In the genomic region with DNA sequence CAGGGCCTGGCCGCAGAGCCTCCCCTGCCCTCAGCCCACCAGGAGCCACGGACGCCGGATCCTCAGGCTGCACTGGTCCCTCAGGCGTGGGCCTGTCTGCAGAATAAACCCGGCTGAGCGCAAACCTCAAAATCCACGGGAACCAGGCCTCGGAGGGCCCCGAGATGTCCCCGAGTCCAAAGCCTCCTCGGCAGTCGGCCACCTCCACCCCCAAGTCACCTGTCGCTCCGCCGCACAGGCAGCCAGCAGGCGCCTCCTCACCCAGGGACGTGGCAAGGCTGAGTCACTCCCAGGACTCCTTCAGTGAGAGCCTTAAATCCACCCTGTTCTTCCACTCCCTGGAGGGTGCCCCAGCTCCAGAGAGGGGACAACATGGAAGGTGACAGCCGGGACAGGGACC, we compare ENCODE assay signal across 26 cellular contexts. TPM values are rescaled to one million over a fixed set of nuclear protein-coding genes. Genes with fewer than 3 reads are reported as not detected.
DNase-seq lines count a peak whose midpoint lies in the region; ATAC-seq, FAIRE-seq and TF ChIP-seq lines count a peak whose summit lies in the region.
"Had no signal": no experiment of that assay in that cellular context is flagged by ENCODE, and none has a peak within 500 bp of the region (broad histone marks: within the 10 kb centered on the region; RNA-seq: fewer than 3 reads in every experiment).

No MANE protein-coding gene starts in this region.

- FAIRE-seq in HepG2 (lab: Jason Lieb, UNC), result no peak
- FAIRE-seq: GM12891 had no signal

- peaks cover 37% of the 10 kb centered on the region for H3K4me1 Mint-ChIP-seq in glutamatergic neuron (ENCODE audit: low read depth, unreplicated experiment)
- H3K4me1 Mint-ChIP-seq in Calu3 (ENCODE audit: low read depth, unreplicated experiment), result no peaks in the 10 kb centered on the region

- no peak overlapping the region for H3K4me3 ChIP-seq in right lobe of liver
- H3K4me3 ChIP-seq in HepG2 (replicated peaks in 1 of 3; ENCODE audit: insufficient read depth in 1 of 3, low read depth in 2 of 3, low read length in 3 of 3), result no peak overlapping the region
- H3K4me3 ChIP-seq in osteoblast (ENCODE audit: insufficient read depth, low read length), result no peak overlapping the region
- H3K4me3 ChIP-seq: HAP-1, Peyer's patch had no signal

- no peaks in the 10 kb centered on the region for H3K36me3 ChIP-seq in right lobe of liver
- no peaks in the 10 kb centered on the region for H3K36me3 ChIP-seq in HepG2 (replicated peaks in 1 of 2; ENCODE audit: control insufficient read depth in 1 of 2, insufficient read depth in 2 of 2, low read length in 2 of 2)
- H3K36me3 ChIP-seq in osteoblast (ENCODE audit: insufficient read depth, low read length), result no peaks in the 10 kb centered on the region
- H3K36me3 ChIP-seq: HAP-1, Peyer's patch had no signal

- H3K27ac ChIP-seq in right lobe of liver, result no peak overlapping the region
- H3K27ac ChIP-seq in HepG2 (ENCODE audit: extremely low read length, insufficient read depth, low read length), result no peak overlapping the region
- H3K27ac ChIP-seq in osteoblast (ENCODE audit: low read depth, low read length), result no peak overlapping the region
- H3K27ac ChIP-seq: C4-2B, HL-60, Peyer's patch had no signal

- POLR2A ChIA-PET in HepG2 (lab: Yijun Ruan, JAX), result no interaction called here

- H4K20me1 ChIP-seq in HepG2 (ENCODE audit: insufficient read depth, low read length) (no peaks in the 10 kb centered on the region; the same call in 1 of the 2 replicates), osteoblast (ENCODE audit: insufficient read depth, low read length) (peaks cover 8% of the 10 kb centered on the region)

- no peak for TF ChIP-seq CTCF in right lobe of liver (IDR thresholded peaks at IDR 0.05)
- no peak for TF ChIP-seq CTCF in HepG2 (CRISPR knock-in tag; IDR thresholded peaks at IDR 0.05)
- TF ChIP-seq CTCF in osteoblast (IDR thresholded peaks at IDR 0.05; ENCODE audit: extremely low read depth, low read depth, low read length), result no peak
- TF ChIP-seq CTCF in glutamatergic neuron (IDR thresholded peaks at IDR 0.05; ENCODE audit: partially characterized antibody, unreplicated experiment), result no peak
- TF ChIP-seq CTCF in Calu3 (IDR thresholded peaks at IDR 0.05; ENCODE audit: unreplicated experiment), result no peak

- 85% methylated on average over 9 of the region's 19 CpGs for WGBS in right lobe of liver (ENCODE audit: insufficient coverage, low coverage, low lambda C conversion rate, missing lambda C conversion rate)
- 86% methylated on average over 8 of the region's 19 CpGs for WGBS in HepG2 (ENCODE audit: low lambda C conversion rate)

- ATAC-seq in right lobe of liver (no peak), HepG2 (no peak), SK-N-SH treated with all-trans-retinoic acid at 6 μM for 48 hours (no peak)
- ATAC-seq: CD8-positive, alpha-beta T cell had no signal

- in situ Hi-C loops in HepG2 (cut with HindIII; ENCODE audit: extremely low pct_ligation_motif_present, low pct_unique_long_range_greater_than_20kb), result no loop called here

- H3K9ac ChIP-seq in HepG2 (ENCODE audit: insufficient read depth, low read depth, low read length), result no peak overlapping the region
- H3K9ac ChIP-seq: SK-N-SH had no signal

- H3K79me2 ChIP-seq in HepG2 (ENCODE audit: insufficient read depth, low read length) (no peaks in the 10 kb centered on the region), osteoblast (ENCODE audit: insufficient read depth, low read length) (no peaks in the 10 kb centered on the region)

- H2AFZ ChIP-seq in HepG2 (ENCODE audit: low read length), result no peak overlapping the region
- no peak overlapping the region for H2AFZ ChIP-seq in osteoblast (ENCODE audit: low read length)

- H3K4me3 Mint-ChIP-seq in glutamatergic neuron (ENCODE audit: unreplicated experiment) (no peak overlapping the region), Calu3 (ENCODE audit: low read depth, unreplicated experiment) (no peak overlapping the region)
- H3K4me3 Mint-ChIP-seq: CD8-positive, alpha-beta T cell had no signal

- H3K4me1 ChIP-seq in right lobe of liver, result no peaks in the 10 kb centered on the region
- H3K4me1 ChIP-seq in HepG2 (ENCODE audit: insufficient read depth, low read length), result peaks cover 9% of the 10 kb centered on the region
- H3K4me1 ChIP-seq in osteoblast (ENCODE audit: insufficient read depth, low read length), result no peaks in the 10 kb centered on the region
- H3K4me1 ChIP-seq: Caco-2, HAP-1, Peyer's patch had no signal

- no TSS peak for BruUV-seq in HepG2 (replicated peaks; lab: Mats Ljungman, UMichigan)
- no TSS peak for BruUV-seq in Calu3 (replicated peaks; lab: Mats Ljungman, UMichigan)

- TF ChIP-seq POLR2A in right lobe of liver (IDR thresholded peaks at IDR 0.05), result no peak
- no peak for TF ChIP-seq POLR2A in HepG2 (IDR thresholded peaks at IDR 0.05; ENCODE audit: insufficient read depth in 1 of 2, low read depth in 2 of 2, low read length in 2 of 2)

- no peak overlapping the region for H3K27ac Mint-ChIP-seq in glutamatergic neuron (ENCODE audit: unreplicated experiment)
- no peak overlapping the region for H3K27ac Mint-ChIP-seq in Calu3 (ENCODE audit: unreplicated experiment)
- H3K27ac Mint-ChIP-seq: CD8-positive, alpha-beta T cell had no signal

- H3K9me3 ChIP-seq in right lobe of liver, result no peaks in the 10 kb centered on the region
- no peaks in the 10 kb centered on the region for H3K9me3 ChIP-seq in HepG2 (ENCODE audit: low read length)
- no peaks in the 10 kb centered on the region for H3K9me3 ChIP-seq in osteoblast (ENCODE audit: low read depth, low read length)
- H3K9me3 ChIP-seq: Caco-2, HAP-1, Peyer's patch, SK-N-SH had no signal

- H3K27me3 Mint-ChIP-seq in glutamatergic neuron (ENCODE audit: unreplicated experiment) (peaks cover 8% of the 10 kb centered on the region), Calu3 (ENCODE audit: unreplicated experiment) (no peaks in the 10 kb centered on the region)

- intact Hi-C loops in right lobe of liver (cut with DNase I), result no loop called here
- intact Hi-C loops in HepG2 (cut with micrococcal nuclease; ENCODE audit: unreplicated experiment), result no loop called here
- intact Hi-C loops in head of caudate nucleus (cut with DNase I), result no loop called here
- intact Hi-C loops in Calu3 (cut with micrococcal nuclease; ENCODE audit: unreplicated experiment), result no loop called here

- H3K4me2 ChIP-seq in HepG2 (ENCODE audit: low read depth, low read length), result no peak overlapping the region
- H3K4me2 ChIP-seq in osteoblast (ENCODE audit: insufficient read depth, low read length), result no peak overlapping the region
- H3K4me2 ChIP-seq: SK-N-SH had no signal

- H3K27me3 ChIP-seq in right lobe of liver, result no peaks in the 10 kb centered on the region
- H3K27me3 ChIP-seq in HepG2 (ENCODE audit: control insufficient read depth in 1 of 2, insufficient read depth in 2 of 2, low read length in 2 of 2), result no peaks in the 10 kb centered on the region; a peak in 1 of 5 replicates
- no peaks in the 10 kb centered on the region for H3K27me3 ChIP-seq in osteoblast (ENCODE audit: insufficient read depth, low read length)
- H3K27me3 ChIP-seq: Peyer's patch had no signal

- DNase-seq in right lobe of liver, result peak in 2 of 3 donors; percentile 5 to 39
- DNase-seq in HepG2 (ENCODE audit: low spot score), result no peak
- DNase-seq in head of caudate nucleus, result peak in 33 of 42 donors; percentile 22 to 88 (median 66)
- DNase-seq in osteoblast (ENCODE audit: insufficient read length, low spot score, missing footprints), result peak; percentile 84
- DNase-seq in glutamatergic neuron, result no peak
- no peak for DNase-seq in Calu3
- DNase-seq: Caco-2; CD8-positive, alpha-beta T cell; DMS 273 treated with DMSO at 0.1 percent for 48 hours; DMS79; EL; GDM1; GOT3; NCI-H1092; NCI-H1417 treated with DMSO at 0.1 percent for 48 hours; NCI-H1694 treated with DMSO at 0.1 percent for 48 hours; NCI-H2081; NCI-H2227 treated with DMSO at 0.1 percent for 48 hours; NCI-H526 treated with DMSO at 0.1 percent for 48 hours; Peyer's patch; SK-N-SH had no signal

- H3K9me3 Mint-ChIP-seq in glutamatergic neuron (ENCODE audit: unreplicated experiment), result peaks cover 15% of the 10 kb centered on the region
- H3K9me3 Mint-ChIP-seq in Calu3 (ENCODE audit: low read depth, unreplicated experiment), result no peaks in the 10 kb centered on the region
- H3K9me3 Mint-ChIP-seq: CD8-positive, alpha-beta T cell had no signal

- H3K36me3 Mint-ChIP-seq in glutamatergic neuron (ENCODE audit: unreplicated experiment) (peaks cover 5% of the 10 kb centered on the region), Calu3 (ENCODE audit: insufficient read depth, unreplicated experiment) (peaks cover under 1% of the 10 kb centered on the region)
- H3K36me3 Mint-ChIP-seq: CD8-positive, alpha-beta T cell had no signal

- no peak for TF ChIP-seq RAD21 in HepG2 (CRISPR knock-in tag; IDR thresholded peaks at IDR 0.05)

- CTCF ChIA-PET in HepG2 (lab: Yijun Ruan, JAX; ENCODE audit: low intra/inter-chr PET ratio, low total read pairs), result no interaction called here
- CTCF ChIA-PET in Calu3 (lab: Charles Lee), result no interaction called here

- TF ChIP-seq EP300 in HepG2 (IDR thresholded peaks at IDR 0.05; ENCODE audit: low read depth in 2 of 2, low read length in 2 of 2), result no peak
- TF ChIP-seq EP300 in HepG2 (CRISPR knock-in tag; IDR thresholded peaks at IDR 0.05; ENCODE audit: borderline replicate concordance), result no peak

RNA-seq across cellular contexts. Expression of a gene that starts 33.2 kb away (rescaled TPM):
- 1 to 10 TPM; 1.6 to 3.5 (median 2.1) TPM for total RNA-seq in right lobe of liver
- total RNA-seq in HepG2 (2016; rRNA removed; fragmentation: Illumina TruSeq; extraction: Trizol), result 18.9 and 19.4 TPM in 2 replicates
- total RNA-seq in HepG2 (2016; cell fraction: cytosol; rRNA removed; fragmentation: Illumina TruSeq; extraction: Trizol; ENCODE audit: low read depth), result 6.4 and 9.0 TPM in 2 replicates
- 18.5 and 19.3 TPM in 2 replicates for total RNA-seq in HepG2 (2016; cell fraction: insoluble cytoplasmic fraction; rRNA removed; fragmentation: Illumina TruSeq; extraction: Trizol)
- total RNA-seq in HepG2 (2016; cell fraction: membrane; rRNA removed; fragmentation: Illumina TruSeq; extraction: Trizol), result 13.9 and 14.9 TPM in 2 replicates
- 8.4 and 10.8 TPM in 2 replicates for total RNA-seq in HepG2 (2016; cell fraction: nucleus; rRNA removed; fragmentation: Illumina TruSeq; extraction: Trizol)
- 9.9 and 10.9 TPM in 2 replicates for polyA plus RNA-seq in HepG2 (2011; rRNA removed)
- 7.4 and 11.6 TPM in 2 replicates for polyA plus RNA-seq in HepG2 (2011; cell fraction: cytosol; rRNA removed)
- polyA plus RNA-seq in HepG2 (2011; cell fraction: nucleus; rRNA removed), result 13.7 and 17.7 TPM in 2 replicates
- polyA plus RNA-seq in HepG2 (2012), result 12.0 and 12.5 TPM in 2 replicates
- 9.3 and 10.8 TPM in 2 replicates for polyA plus RNA-seq in HepG2 (2016; cell fraction: cytosol; fragmentation: Illumina TruSeq; extraction: Trizol; ENCODE audit: low read depth)
- 19.9 and 20.6 TPM in 2 replicates for polyA plus RNA-seq in HepG2 (2016; cell fraction: insoluble cytoplasmic fraction; fragmentation: Illumina TruSeq; extraction: Trizol; ENCODE audit: low read depth)
- 11.2 and 12.1 TPM in 2 replicates for polyA plus RNA-seq in HepG2 (2016; cell fraction: membrane; fragmentation: Illumina TruSeq; extraction: Trizol; ENCODE audit: low read depth)
- polyA plus RNA-seq in HepG2 (2016; cell fraction: nucleus; fragmentation: Illumina TruSeq; extraction: Trizol; ENCODE audit: insufficient read depth, low read depth), result 19.7 and 20.0 TPM in 2 replicates
- 10.2 and 30.6 TPM in 2 replicates for polyA minus RNA-seq in HepG2 (2011; rRNA and poly(A)+ RNA removed; ENCODE audit: low replicate concordance)
- polyA minus RNA-seq in HepG2 (2011; cell fraction: cytosol; rRNA and poly(A)+ RNA removed), result 4.4 and 5.4 TPM in 2 replicates
- 6.1 and 7.1 TPM in 2 replicates for polyA minus RNA-seq in HepG2 (2011; cell fraction: nucleus; rRNA and poly(A)+ RNA removed)
- 12.7 and 14.5 TPM in 2 replicates for total RNA-seq in osteoblast
- 69.2 TPM for total RNA-seq in glutamatergic neuron (ENCODE audit: unreplicated experiment)
- total RNA-seq in Calu3 (2022), result 13.5 and 16.0 TPM in 2 replicates

RNA-seq across cellular contexts. Expression of a gene that starts 57.4 kb away (rescaled TPM):
- 1 to 10 TPM; 2.2 to 5.4 (median 3.2) TPM for total RNA-seq in right lobe of liver
- 3.9 and 4.6 TPM in 2 replicates for total RNA-seq in HepG2 (2016; rRNA removed; fragmentation: Illumina TruSeq; extraction: Trizol)
- 2.1 and 2.2 TPM in 2 replicates for total RNA-seq in HepG2 (2016; cell fraction: cytosol; rRNA removed; fragmentation: Illumina TruSeq; extraction: Trizol; ENCODE audit: low read depth)
- total RNA-seq in HepG2 (2016; cell fraction: insoluble cytoplasmic fraction; rRNA removed; fragmentation: Illumina TruSeq; extraction: Trizol), result 3.2 and 4.3 TPM in 2 replicates
- total RNA-seq in HepG2 (2016; cell fraction: membrane; rRNA removed; fragmentation: Illumina TruSeq; extraction: Trizol), result 2.1 and 2.5 TPM in 2 replicates
- 5.9 and 7.5 TPM in 2 replicates for total RNA-seq in HepG2 (2016; cell fraction: nucleus; rRNA removed; fragmentation: Illumina TruSeq; extraction: Trizol)
- 4.2 and 4.3 TPM in 2 replicates for polyA plus RNA-seq in HepG2 (2011; rRNA removed)
- 1.8 and 1.9 TPM in 2 replicates for polyA plus RNA-seq in HepG2 (2011; cell fraction: cytosol; rRNA removed)
- polyA plus RNA-seq in HepG2 (2011; cell fraction: nucleus; rRNA removed), result 14.3 and 14.5 TPM in 2 replicates
- polyA plus RNA-seq in HepG2 (2012), result 3.2 and 3.6 TPM in 2 replicates
- polyA plus RNA-seq in HepG2 (2016; cell fraction: cytosol; fragmentation: Illumina TruSeq; extraction: Trizol; ENCODE audit: low read depth), result 0.82 and 0.88 TPM in 2 replicates
- polyA plus RNA-seq in HepG2 (2016; cell fraction: insoluble cytoplasmic fraction; fragmentation: Illumina TruSeq; extraction: Trizol; ENCODE audit: low read depth), result 3.6 and 4.7 TPM in 2 replicates
- polyA plus RNA-seq in HepG2 (2016; cell fraction: membrane; fragmentation: Illumina TruSeq; extraction: Trizol; ENCODE audit: low read depth), result 2.6 and 2.7 TPM in 2 replicates
- 11.7 and 14.6 TPM in 2 replicates for polyA plus RNA-seq in HepG2 (2016; cell fraction: nucleus; fragmentation: Illumina TruSeq; extraction: Trizol; ENCODE audit: insufficient read depth, low read depth)
- 2.7 and 3.0 TPM in 2 replicates for polyA minus RNA-seq in HepG2 (2011; rRNA and poly(A)+ RNA removed; ENCODE audit: low replicate concordance)
- 0.88 and 1.4 TPM in 2 replicates for polyA minus RNA-seq in HepG2 (2011; cell fraction: cytosol; rRNA and poly(A)+ RNA removed)
- 11.1 and 12.3 TPM in 2 replicates for polyA minus RNA-seq in HepG2 (2011; cell fraction: nucleus; rRNA and poly(A)+ RNA removed)
- total RNA-seq in osteoblast, result 11.2 and 13.4 TPM in 2 replicates
- 13.8 TPM for total RNA-seq in glutamatergic neuron (ENCODE audit: unreplicated experiment)
- 4.6 and 5.0 TPM in 2 replicates for total RNA-seq in Calu3 (2022)

Comparison
In these comparisons a context has a peak if more than half of its experiments do, and no peak if none do; other contexts are left out.
1. DNase-seq: peak in right lobe of liver (2 of 3), head of caudate nucleus (33 of 42) and osteoblast (single experiment); none in HepG2 (single experiment), glutamatergic neuron (single experiment) and Calu3 (single experiment).